20 cellular contexts compared by ENCODE assay signal in the genomic region with DNA sequence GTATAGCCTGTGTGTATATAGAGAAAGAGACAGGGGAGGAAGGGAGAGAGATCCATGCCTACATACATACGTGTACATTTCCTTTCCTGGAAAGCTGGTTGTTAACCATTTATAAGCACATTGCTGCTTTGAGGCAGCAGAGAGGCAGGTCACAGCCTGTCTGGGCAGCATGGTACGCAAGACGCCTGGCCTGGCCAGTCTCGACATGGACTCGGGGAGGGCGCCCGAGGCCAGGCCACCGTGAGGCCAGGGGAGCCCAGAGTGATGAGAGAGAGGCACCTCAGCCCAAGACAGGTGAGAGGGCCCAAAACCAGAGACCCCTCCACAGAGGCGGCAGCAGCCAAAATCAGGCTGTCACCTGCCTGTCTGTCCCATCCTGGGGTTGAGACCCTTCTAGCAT. TPM values are rescaled to one million over a fixed set of nuclear protein-coding genes. Genes with fewer than 3 reads are reported as not detected.
"Had no signal": no experiment of that assay in that cellular context is flagged by ENCODE, and none has a peak within 500 bp of the region (broad histone marks: within the 10 kb centered on the region; RNA-seq: fewer than 3 reads in every experiment).

No MANE protein-coding gene starts in this region.

- H3K4me3 ChIP-seq: adrenal gland, SJSA1 had no signal

- H3K9me3 Mint-ChIP-seq: activated naive CD8-positive, alpha-beta T cell treated with anti-CD3 and anti-CD28 coated beads, Interleukin-2, amount 10 ng/mL, durations not matched to agents 7 days and 5 days; T-helper 1 cell treated with Interleukin-12 subunit alpha and Interleukin-12 subunit beta and Interleukin-4 antibody, amounts not matched to agents 30 μg/mL and 1 μg/mL, for 36 hours had no signal

- H3K36me3 ChIP-seq: adrenal gland, SJSA1 had no signal

- H3K4me1 Mint-ChIP-seq: activated naive CD8-positive, alpha-beta T cell treated with anti-CD3 and anti-CD28 coated beads, Interleukin-2, amount 10 ng/mL, durations not matched to agents 7 days and 5 days had no signal

- DNase-seq: activated CD4-positive, alpha-beta T cell treated with anti-CD3 and anti-CD28 coated beads for 4 hours; activated CD8-positive, alpha-beta memory T cell treated with anti-CD3 and anti-CD28 coated beads, Interleukin-2, amount 50 U/mL, for 48 hours; activated CD8-positive, alpha-beta T cell treated with anti-CD3 and anti-CD28 coated beads, Interleukin-2, amount 10 ng/mL, durations not matched to agents 7 days and 5 days; activated naive CD4-positive, alpha-beta T cell treated with anti-CD3 and anti-CD28 coated beads, Interleukin-2, amount 50 U/mL, for 16 hours; activated naive CD8-positive, alpha-beta T cell treated with anti-CD3 and anti-CD28 coated beads, Interleukin-2, amount 10 ng/mL, durations not matched to agents 7 days and 5 days; activated T-cell treated with anti-CD3 and anti-CD28 coated beads, Interleukin-2, amount 50 U/mL, for 1 hour; adrenal gland; anterior cingulate cortex; central memory CD4-positive, alpha-beta T cell; MM.1S; NCI-H1436 treated with DMSO at 0.1 percent for 48 hours; NCI-H345; NCI-H510A; NCI-H526 treated with DMSO at 0.1 percent for 48 hours; NCI-H82 had no signal

- H3K27ac Mint-ChIP-seq: activated CD8-positive, alpha-beta T cell treated with anti-CD3 and anti-CD28 coated beads, Interleukin-2, amount 10 ng/mL, durations not matched to agents 7 days and 5 days; activated naive CD8-positive, alpha-beta T cell treated with anti-CD3 and anti-CD28 coated beads, Interleukin-2, amount 10 ng/mL, durations not matched to agents 7 days and 5 days; T-helper 1 cell treated with Interleukin-12 subunit alpha and Interleukin-12 subunit beta and Interleukin-4 antibody, amounts not matched to agents 30 μg/mL and 1 μg/mL, for 36 hours had no signal

- H3K4me1 ChIP-seq: adrenal gland, SJSA1 had no signal

- H3K4me3 Mint-ChIP-seq: activated CD8-positive, alpha-beta T cell treated with anti-CD3 and anti-CD28 coated beads, Interleukin-2, amount 10 ng/mL, durations not matched to agents 7 days and 5 days; activated naive CD8-positive, alpha-beta T cell treated with anti-CD3 and anti-CD28 coated beads, Interleukin-2, amount 10 ng/mL, durations not matched to agents 7 days and 5 days; T-helper 1 cell treated with Interleukin-12 subunit alpha and Interleukin-12 subunit beta and Interleukin-4 antibody, amounts not matched to agents 30 μg/mL and 1 μg/mL, for 36 hours had no signal

- H3K36me3 Mint-ChIP-seq: activated naive CD8-positive, alpha-beta T cell treated with anti-CD3 and anti-CD28 coated beads, Interleukin-2, amount 10 ng/mL, durations not matched to agents 7 days and 5 days had no signal

- H3K9me3 ChIP-seq: adrenal gland, SJSA1 had no signal

- H3K27me3 ChIP-seq: SJSA1 had no signal

- H3K27ac ChIP-seq: adrenal gland, SJSA1 had no signal

- ATAC-seq: activated CD4-positive, CD25-positive, alpha-beta regulatory T cell treated with anti-CD3 and anti-CD28 coated beads, Interleukin-2, amount 50 U/mL, for 24 hours; activated CD8-positive, alpha-beta T cell treated with anti-CD3 and anti-CD28 coated beads, Interleukin-2, amount 10 ng/mL, durations not matched to agents 7 days and 5 days; Right ventricle myocardium inferior had no signal

RNA-seq across cellular contexts. Expression of a gene that starts 3.9 kb away (rescaled TPM):
- total RNA-seq: Right ventricle myocardium inferior had no signal

RNA-seq across cellular contexts. Expression of a gene that starts 30.7 kb away (rescaled TPM):
- total RNA-seq: SJSA1 had no signal

RNA-seq across cellular contexts. Expression of a gene that starts 40.8 kb away (rescaled TPM):
- total RNA-seq: activated CD8-positive, alpha-beta T cell treated with anti-CD3 and anti-CD28 coated beads, Interleukin-2, amount 10 ng/mL, durations not matched to agents 7 days and 5 days; activated naive CD8-positive, alpha-beta T cell treated with anti-CD3 and anti-CD28 coated beads, Interleukin-2, amount 10 ng/mL, durations not matched to agents 7 days and 5 days; chondrocyte; Right ventricle myocardium inferior; SJSA1 had no signal

RNA-seq across cellular contexts. Expression of a gene that starts 52.8 kb away (rescaled TPM):
- total RNA-seq: activated CD8-positive, alpha-beta T cell treated with anti-CD3 and anti-CD28 coated beads, Interleukin-2, amount 10 ng/mL, durations not matched to agents 7 days and 5 days; activated naive CD8-positive, alpha-beta T cell treated with anti-CD3 and anti-CD28 coated beads, Interleukin-2, amount 10 ng/mL, durations not matched to agents 7 days and 5 days had no signal
